ENCODE assay signal across 8 cellular contexts in the genomic region with DNA sequence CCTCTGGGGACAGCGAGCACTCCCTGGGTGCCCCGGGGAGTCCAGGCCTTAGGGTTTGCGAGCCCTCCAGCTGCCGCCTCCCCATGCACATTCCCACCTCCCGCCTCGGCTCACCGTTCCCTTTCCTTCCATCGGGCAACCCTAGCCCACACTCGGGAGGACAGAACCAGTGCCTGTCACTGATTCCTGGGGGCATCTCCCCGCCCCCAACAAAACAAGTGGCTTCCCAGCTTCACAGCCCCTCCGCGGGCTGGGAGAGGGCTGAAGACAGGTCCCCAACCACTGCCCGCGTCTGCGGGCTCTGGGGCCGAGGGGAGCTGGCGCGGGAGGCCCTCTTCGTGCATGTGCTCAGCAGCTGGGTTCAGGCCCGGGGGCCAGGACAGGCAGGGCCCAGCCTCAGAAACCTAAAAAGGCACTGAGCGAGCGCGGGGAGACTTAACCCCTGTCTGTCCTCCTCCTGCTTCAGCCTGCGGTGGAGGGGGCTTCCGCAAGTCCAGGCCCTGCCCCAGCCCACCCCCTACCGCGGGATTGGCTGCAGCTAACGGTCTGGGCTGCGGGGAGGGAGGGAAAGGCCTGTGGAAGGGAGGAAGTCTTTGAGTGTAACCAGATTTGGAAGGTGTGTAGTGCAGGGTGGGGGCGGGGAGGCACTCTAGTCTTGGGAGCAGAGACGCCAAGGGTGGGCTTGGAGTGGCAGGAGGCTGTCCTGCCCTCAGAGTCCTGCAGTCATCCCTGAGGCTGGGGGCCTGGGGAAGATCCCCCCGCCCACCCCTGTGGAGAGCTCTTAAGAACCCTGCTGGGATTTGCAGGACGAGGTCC. TPM values are rescaled to one million over a fixed set of nuclear protein-coding genes. Genes with fewer than 3 reads are reported as not detected.
DNase-seq lines count a peak whose midpoint lies in the region; TF ChIP-seq lines count a peak whose summit lies in the region.

No MANE protein-coding gene starts in this region.

- H3K27me3 Mint-ChIP-seq in CD14-positive monocyte (ENCODE audit: low read depth in 3 of 3), result peaks cover 58 to 74% (median 66%) of the 10 kb centered on the region in 3 donors
- H3K27me3 Mint-ChIP-seq in activated naive CD4-positive, alpha-beta T cell treated with anti-CD3 and anti-CD28 coated beads for 36 hours (ENCODE audit: low read depth), result peaks cover 41% of the 10 kb centered on the region
- H3K27me3 Mint-ChIP-seq in activated CD4-positive, alpha-beta memory T cell treated with anti-CD3 and anti-CD28 coated beads for 36 hours, result peaks cover 38% of the 10 kb centered on the region

- in situ Hi-C loops in ACHN (cut with HindIII; ENCODE audit: low pct_ligation_motif_present, low pct_unique_long_range_greater_than_20kb, low sequenced_read_pairs), result no loop called here

- CTCF ChIA-PET in activated naive CD4-positive, alpha-beta T cell treated with anti-CD3 and anti-CD28 coated beads for 36 hours (lab: Charles Lee), result interaction anchor here (0.6 to 1.0 kb wide), 4 partner anchors 11 to 39 kb away, joined by 3 to 4 read pairs (median 3); no protein-coding TSS in a partner anchor
- CTCF ChIA-PET in activated CD4-positive, alpha-beta memory T cell treated with anti-CD3 and anti-CD28 coated beads for 36 hours (lab: Charles Lee), result interaction anchor here (1.0 to 2.9 kb wide), 4 partner anchors 10 to 52 kb away, joined by 3 to 14 read pairs (median 6); partner anchors contain the start of gene ATP6V1F

- H2AFZ ChIP-seq in Loucy (ENCODE audit: low read length), result peak overlapping the region; percentile 82

- intact Hi-C loops in CD14-positive monocyte (cut with micrococcal nuclease), result no loop called here
- intact Hi-C loops in vagina (cut with DNase I), result no loop called here
- intact Hi-C loops in activated naive CD4-positive, alpha-beta T cell treated with anti-CD3 and anti-CD28 coated beads for 36 hours (cut with micrococcal nuclease), result no loop called here
- intact Hi-C loops in activated CD4-positive, alpha-beta memory T cell treated with anti-CD3 and anti-CD28 coated beads for 36 hours (cut with micrococcal nuclease), result no loop called here

- peaks cover 11% of the 10 kb centered on the region for H3K79me2 ChIP-seq in Loucy (ENCODE audit: insufficient read depth, low read length)

- H4K20me1 ChIP-seq in Loucy (ENCODE audit: insufficient read depth, low read length, poor library complexity, severe bottlenecking), result no peaks in the 10 kb centered on the region

- no peaks in the 10 kb centered on the region for H3K9me3 ChIP-seq in Loucy (ENCODE audit: insufficient read depth, low read depth, low read length)
- H3K9me3 ChIP-seq in vagina, result no peaks in the 10 kb centered on the region

- peak overlapping the region; percentile 91 for H3K9ac ChIP-seq in Loucy (ENCODE audit: low read depth, low read length, poor library complexity, severe bottlenecking)

- H3K36me3 ChIP-seq in Loucy (ENCODE audit: insufficient read depth, low read length), result no peaks in the 10 kb centered on the region
- no peaks in the 10 kb centered on the region for H3K36me3 ChIP-seq in vagina

- DNase-seq in CD14-positive monocyte (ENCODE audit: low spot score) (no peak), choroid plexus epithelial cell (ENCODE audit: low read depth) (peak; percentile 66), medulla oblongata (ENCODE audit: extremely low spot score) (peak; percentile 18), vagina (ENCODE audit: extremely low spot score in 2 of 2) (no peak), ACHN (no peak)
- no peak for DNase-seq in activated naive CD4-positive, alpha-beta T cell treated with anti-CD3 and anti-CD28 coated beads for 36 hours
- no peak for DNase-seq in activated CD4-positive, alpha-beta memory T cell treated with anti-CD3 and anti-CD28 coated beads for 36 hours

- peaks cover 20% of the 10 kb centered on the region for H3K4me1 Mint-ChIP-seq in CD14-positive monocyte
- peaks cover 17% of the 10 kb centered on the region for H3K4me1 Mint-ChIP-seq in activated naive CD4-positive, alpha-beta T cell treated with anti-CD3 and anti-CD28 coated beads for 36 hours (ENCODE audit: low read depth)
- H3K4me1 Mint-ChIP-seq in activated CD4-positive, alpha-beta memory T cell treated with anti-CD3 and anti-CD28 coated beads for 36 hours (ENCODE audit: low read depth), result peaks cover 11% of the 10 kb centered on the region

- TF ChIP-seq CTCF in CD14-positive monocyte (IDR thresholded peaks at IDR 0.05) (no peak), Loucy (conservative IDR thresholded peaks at IDR 0.05; ENCODE audit: low read length) (no peak), choroid plexus epithelial cell (conservative IDR thresholded peaks at IDR 0.05; ENCODE audit: low read depth, low read length) (no peak), vagina (IDR thresholded peaks at IDR 0.05) (no peak)

- H3F3A ChIP-seq in Loucy (ENCODE audit: low read depth), result 0 out of 2 replicates have a peak, but pooled peaks cover 2% of the 10 kb centered on the region

- peak overlapping the region; percentile 99 for H3K4me2 ChIP-seq in Loucy (ENCODE audit: low read depth, low read length, poor library complexity, severe bottlenecking)

- peaks cover 0 to 3% of the 10 kb centered on the region in 2 donors for H3K36me3 Mint-ChIP-seq in CD14-positive monocyte
- H3K36me3 Mint-ChIP-seq in activated naive CD4-positive, alpha-beta T cell treated with anti-CD3 and anti-CD28 coated beads for 36 hours (ENCODE audit: low read depth), result no peaks in the 10 kb centered on the region
- H3K36me3 Mint-ChIP-seq in activated CD4-positive, alpha-beta memory T cell treated with anti-CD3 and anti-CD28 coated beads for 36 hours, result no peaks in the 10 kb centered on the region

- H3K4me3 ChIP-seq in Loucy (ENCODE audit: low read length, poor library complexity, severe bottlenecking) (peak overlapping the region; percentile 79), choroid plexus epithelial cell (ENCODE audit: low read depth, low read length) (peak overlapping the region; percentile 69), vagina (peak overlapping the region; percentile 58 to 64)

- H3K4me3 Mint-ChIP-seq in CD14-positive monocyte, result peak overlapping the region; percentile 20 to 71
- H3K4me3 Mint-ChIP-seq in activated naive CD4-positive, alpha-beta T cell treated with anti-CD3 and anti-CD28 coated beads for 36 hours, result no peak overlapping the region
- no peak overlapping the region for H3K4me3 Mint-ChIP-seq in activated CD4-positive, alpha-beta memory T cell treated with anti-CD3 and anti-CD28 coated beads for 36 hours

- H3K27ac Mint-ChIP-seq in CD14-positive monocyte, result no peak overlapping the region
- H3K27ac Mint-ChIP-seq in activated naive CD4-positive, alpha-beta T cell treated with anti-CD3 and anti-CD28 coated beads for 36 hours, result no peak overlapping the region
- no peak overlapping the region for H3K27ac Mint-ChIP-seq in activated CD4-positive, alpha-beta memory T cell treated with anti-CD3 and anti-CD28 coated beads for 36 hours

- POLR2A ChIA-PET in activated CD4-positive, alpha-beta memory T cell treated with anti-CD3 and anti-CD28 coated beads for 36 hours (lab: Charles Lee), result no interaction called here

- peak in 1 of 2 donors; percentile 19 for TF ChIP-seq POLR2A in vagina (IDR thresholded peaks at IDR 0.05)

- H3K9me2 ChIP-seq in Loucy (replicated peaks; ENCODE audit: low read depth, low read length), result no peaks in the 10 kb centered on the region

- H3K4me1 ChIP-seq in Loucy (ENCODE audit: insufficient read depth, low read length, poor library complexity, severe bottlenecking), result peaks cover 29% of the 10 kb centered on the region
- peaks cover 48% of the 10 kb centered on the region for H3K4me1 ChIP-seq in vagina

- H3K27me3 ChIP-seq in Loucy (ENCODE audit: insufficient read depth, low read length, poor library complexity, severe bottlenecking) (no peaks in the 10 kb centered on the region), vagina (no peaks in the 10 kb centered on the region)

- H3K9me3 Mint-ChIP-seq in CD14-positive monocyte, result peaks cover 0 to 18% (median 6%) of the 10 kb centered on the region in 7 donors
- H3K9me3 Mint-ChIP-seq in activated naive CD4-positive, alpha-beta T cell treated with anti-CD3 and anti-CD28 coated beads for 36 hours, result no peaks in the 10 kb centered on the region
- H3K9me3 Mint-ChIP-seq in activated CD4-positive, alpha-beta memory T cell treated with anti-CD3 and anti-CD28 coated beads for 36 hours, result no peaks in the 10 kb centered on the region

- peak overlapping the region; percentile 85 for H3K27ac ChIP-seq in vagina

RNA-seq across cellular contexts. Expression of gene FLNC, which starts 1.2 kb away (rescaled TPM):
- polyA plus RNA-seq in CD14-positive monocyte, result not detected
- 31.9 TPM for total RNA-seq in vagina
- total RNA-seq in activated naive CD4-positive, alpha-beta T cell treated with anti-CD3 and anti-CD28 coated beads for 36 hours, result under 1 TPM; 0.02 to 0.05 TPM
- under 1 TPM in 1 of 2 experiments, not detected in 1; 0.05 TPM for total RNA-seq in activated CD4-positive, alpha-beta memory T cell treated with anti-CD3 and anti-CD28 coated beads for 36 hours

RNA-seq across cellular contexts. Expression of gene ATP6V1F, which starts 31.3 kb away (rescaled TPM):
- polyA plus RNA-seq in CD14-positive monocyte, result 100 to 1,000 TPM; 511 to 593 TPM
- 119 TPM for total RNA-seq in vagina
- total RNA-seq in activated naive CD4-positive, alpha-beta T cell treated with anti-CD3 and anti-CD28 coated beads for 36 hours, result 100 to 1,000 TPM; 129 to 142 TPM
- 100 to 1,000 TPM; 113 to 117 TPM for total RNA-seq in activated CD4-positive, alpha-beta memory T cell treated with anti-CD3 and anti-CD28 coated beads for 36 hours

RNA-seq across cellular contexts. Expression of gene CCDC136, which starts 39.6 kb away (rescaled TPM):
- polyA plus RNA-seq in CD14-positive monocyte, result under 1 TPM in 1 of 2 donors, not detected in 1; 0.26 TPM
- total RNA-seq in vagina, result 17.9 TPM
- total RNA-seq in activated naive CD4-positive, alpha-beta T cell treated with anti-CD3 and anti-CD28 coated beads for 36 hours, result 1 to 10 TPM; 4.2 to 5.9 TPM
- 1 to 10 TPM; 8.8 to 8.9 TPM for total RNA-seq in activated CD4-positive, alpha-beta memory T cell treated with anti-CD3 and anti-CD28 coated beads for 36 hours

RNA-seq across cellular contexts. Expression of gene OPN1SW, which starts 55.8 kb away (rescaled TPM):
- polyA plus RNA-seq in CD14-positive monocyte, result not detected
- total RNA-seq in vagina, result not detected
- total RNA-seq in activated naive CD4-positive, alpha-beta T cell treated with anti-CD3 and anti-CD28 coated beads for 36 hours, result not detected
- not detected for total RNA-seq in activated CD4-positive, alpha-beta memory T cell treated with anti-CD3 and anti-CD28 coated beads for 36 hours

Comparison
In these comparisons a context has a peak if more than half of its experiments do, and no peak if none do; other contexts are left out.
1. DNase-seq: peak in choroid plexus epithelial cell (single experiment) and medulla oblongata (single experiment); none in CD14-positive monocyte (single experiment), vagina (0 of 2), activated naive CD4-positive, alpha-beta T cell treated with anti-CD3 and anti-CD28 coated beads for 36 hours (single experiment), ACHN (single experiment) and activated CD4-positive, alpha-beta memory T cell treated with anti-CD3 and anti-CD28 coated beads for 36 hours (single experiment).
2. H3K4me3 Mint-ChIP-seq: peak in CD14-positive monocyte (2 of 2); none in activated naive CD4-positive, alpha-beta T cell treated with anti-CD3 and anti-CD28 coated beads for 36 hours (single experiment) and activated CD4-positive, alpha-beta memory T cell treated with anti-CD3 and anti-CD28 coated beads for 36 hours (single experiment).
3. RNA of gene FLNC, which starts 1.2 kb away (total RNA-seq): 31.9 TPM in vagina (single experiment); 0.05 TPM in activated CD4-positive, alpha-beta memory T cell treated with anti-CD3 and anti-CD28 coated beads for 36 hours and 0.02 to 0.05 TPM in activated naive CD4-positive, alpha-beta T cell treated with anti-CD3 and anti-CD28 coated beads for 36 hours; every median in the first group is over 10 times any median in the second.
4. Peak in every context shown above with its lines, with median percentiles within 50 percentile points of each other: H3K4me3 ChIP-seq.